Comparison of ENCODE assay signal across 8 cellular contexts in genomic region chr4:38529189-38530115, GRCh38.
A peak's percentile ranks its signal among the peaks of the same experiment; 100 is the strongest.
DNase-seq lines count a peak whose midpoint lies in the region; ATAC-seq and TF ChIP-seq lines count a peak whose summit lies in the region.

No MANE protein-coding gene starts in this region.

- POLR2A ChIA-PET in PC-3 (lab: Charles Lee; ENCODE audit: unreplicated experiment) = no interaction called here

- H3K4me3 ChIP-seq in PC-3 (ENCODE audit: low read length) (no peak overlapping the region), lower lobe of right lung (no peak overlapping the region), thymus (ENCODE audit: low read length) (no peak overlapping the region)

- H3K9me2 ChIP-seq in PC-3 (replicated peaks; ENCODE audit: low read length) = no peaks in the 10 kb centered on the region

- DNase-seq in PC-3 = peak; percentile 77
- peak in 1 of 2 donors; percentile 23 for DNase-seq in activated naive CD4-positive, alpha-beta T cell treated with anti-CD3 and anti-CD28 coated beads, Interleukin-2, amount 50 U/mL, for 72 hours (ENCODE audit: low spot score in 2 of 2)
- peak; percentile 66 for DNase-seq in lower lobe of right lung
- DNase-seq in H4 (ENCODE audit: low spot score) = no peak

- TF ChIP-seq CTCF in PC-3 (conservative IDR thresholded peaks at IDR 0.05; ENCODE audit: low read depth, low read length) (no peak), lower lobe of right lung (IDR thresholded peaks at IDR 0.05) (no peak)

- peak overlapping the region; percentile 56 for H2AFZ ChIP-seq in PC-3 (ENCODE audit: low read length)

- intact Hi-C loops in PC-3 (cut with micrococcal nuclease) = no loop called here
- intact Hi-C loops in lower lobe of right lung (cut with DNase I) = no loop called here

- CTCF ChIA-PET in PC-3 (lab: Charles Lee) = no interaction called here

- H3K4me1 ChIP-seq in PC-3 (ENCODE audit: insufficient read depth, low read length) (peaks cover 14% of the 10 kb centered on the region), lower lobe of right lung (peaks cover 12% of the 10 kb centered on the region), thymus (ENCODE audit: control insufficient read depth, insufficient read depth, low read length) (peaks cover 6% of the 10 kb centered on the region)

- peak overlapping the region; percentile 57 for H3K27ac ChIP-seq in PC-3 (ENCODE audit: low read length)
- peak overlapping the region; percentile 84 for H3K27ac ChIP-seq in lower lobe of right lung
- peak overlapping the region; percentile 50 for H3K27ac ChIP-seq in thymus (ENCODE audit: low read depth)

- H3K36me3 Mint-ChIP-seq in activated naive CD4-positive, alpha-beta T cell treated with anti-CD3 and anti-CD28 coated beads, Interleukin-2, amount 50 U/mL, for 72 hours = peaks cover 6 to 15% of the 10 kb centered on the region in 2 donors

- H3K4me2 ChIP-seq in PC-3 (ENCODE audit: low read length) = peak overlapping the region; percentile 25

- peak; percentile 79 for ATAC-seq in GM18907 (IDR thresholded peaks at IDR 0.05; ENCODE audit: unreplicated experiment)
- ATAC-seq in HG03025 (IDR thresholded peaks at IDR 0.05; ENCODE audit: low FRiP score, unreplicated experiment) = peak; percentile 62
- ATAC-seq in PC-3 = peak; percentile 98
- peak; percentile 96 for ATAC-seq in activated naive CD4-positive, alpha-beta T cell treated with anti-CD3 and anti-CD28 coated beads, Interleukin-2, amount 50 U/mL, for 72 hours
- ATAC-seq in lower lobe of right lung = peak; percentile 76 to 89
- no peak for ATAC-seq in HG03565 (IDR thresholded peaks at IDR 0.05; ENCODE audit: unreplicated experiment)

- H3K9me3 ChIP-seq in PC-3 (ENCODE audit: low read length) (no peaks in the 10 kb centered on the region), lower lobe of right lung (no peaks in the 10 kb centered on the region), thymus (ENCODE audit: control insufficient read depth) (no peaks in the 10 kb centered on the region)

- H3K27me3 ChIP-seq in PC-3 (ENCODE audit: low read length) (no peaks in the 10 kb centered on the region), lower lobe of right lung (ENCODE audit: low read depth) (no peaks in the 10 kb centered on the region), thymus (ENCODE audit: control insufficient read depth, insufficient read depth) (no peaks in the 10 kb centered on the region)

- WGBS in thymus = 63% methylated on average over 15 of the region's 15 CpGs

- no TSS peak for BruUV-seq in PC-3 (replicated peaks; lab: Mats Ljungman, UMichigan)

- no peaks in the 10 kb centered on the region for H4K20me1 ChIP-seq in PC-3 (ENCODE audit: low read length)

- H3F3A ChIP-seq in PC-3 (ENCODE audit: low read length, unreplicated experiment) = no peaks in the 10 kb centered on the region

- H3K36me3 ChIP-seq in PC-3 (ENCODE audit: low read depth, low read length) (no peaks in the 10 kb centered on the region), lower lobe of right lung (no peaks in the 10 kb centered on the region), thymus (ENCODE audit: control insufficient read depth, insufficient read depth) (no peaks in the 10 kb centered on the region)

- peak overlapping the region; percentile 53 to 85 for H3K27ac Mint-ChIP-seq in activated naive CD4-positive, alpha-beta T cell treated with anti-CD3 and anti-CD28 coated beads, Interleukin-2, amount 50 U/mL, for 72 hours

- H3K9ac ChIP-seq in PC-3 (ENCODE audit: low read length) = no peak overlapping the region

- H3K9me3 Mint-ChIP-seq in activated naive CD4-positive, alpha-beta T cell treated with anti-CD3 and anti-CD28 coated beads, Interleukin-2, amount 50 U/mL, for 72 hours = peaks cover 8 to 9% of the 10 kb centered on the region in 2 donors

- no peaks in the 10 kb centered on the region for H3K79me2 ChIP-seq in PC-3 (ENCODE audit: low read length)
